In the genomic region with DNA sequence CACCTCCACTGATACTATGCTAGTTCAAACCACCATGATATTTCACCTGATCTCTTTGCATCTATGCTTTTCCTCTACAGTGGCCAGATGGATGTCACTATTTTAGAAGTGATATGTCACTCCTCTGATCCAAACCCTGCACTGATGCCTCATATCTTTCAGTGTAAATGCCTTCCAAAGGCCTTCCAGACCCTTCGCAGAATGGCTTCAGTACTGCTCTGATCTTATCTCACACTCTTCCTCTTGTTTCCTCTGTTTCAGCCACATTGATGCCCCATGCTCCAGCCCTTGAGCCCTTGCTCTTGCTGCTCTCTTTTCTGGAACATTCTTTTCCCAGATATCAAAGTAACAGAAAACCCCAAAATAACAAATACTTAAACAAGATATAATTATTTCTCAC, we compare ENCODE assay signal across 29 cellular contexts.
"Had no signal": no experiment of that assay in that cellular context is flagged by ENCODE, and none has a peak within 500 bp of the region (broad histone marks: within the 10 kb centered on the region; RNA-seq: fewer than 3 reads in every experiment).

No MANE protein-coding gene starts in this region.

- H3K4me3 Mint-ChIP-seq: dendritic cell treated with granulocyte-macrophage colony-stimulating factor and Interleukin-4, amounts not matched to agents 40 ng/mL and 50 ng/mL, for 4 days; effector memory CD8-positive, alpha-beta T cell; endodermal cell had no signal

- H2AFZ ChIP-seq: hepatocyte had no signal

- H3K9me3 Mint-ChIP-seq: dendritic cell treated with granulocyte-macrophage colony-stimulating factor and Interleukin-4, amounts not matched to agents 40 ng/mL and 50 ng/mL, for 4 days; effector memory CD8-positive, alpha-beta T cell had no signal

- H3K27me3 ChIP-seq: colonic mucosa, esophagus muscularis mucosa, esophagus squamous epithelium, foreskin keratinocyte, gastrocnemius medialis, gastroesophageal sphincter, hepatocyte had no signal

- H3K36me3 ChIP-seq: colonic mucosa, esophagus muscularis mucosa, esophagus squamous epithelium, gastrocnemius medialis, gastroesophageal sphincter, heart left ventricle, heart right ventricle had no signal

- ATAC-seq: effector memory CD8-positive, alpha-beta T cell; esophagus mucosa; foreskin keratinocyte; gastrocnemius medialis; gastroesophageal sphincter; heart left ventricle; heart right ventricle had no signal

- H3K27me3 Mint-ChIP-seq: dendritic cell treated with granulocyte-macrophage colony-stimulating factor and Interleukin-4, amounts not matched to agents 40 ng/mL and 50 ng/mL, for 4 days; effector memory CD8-positive, alpha-beta T cell had no signal

- DNase-seq: colonic mucosa; cortex of kidney; dermis blood vessel endothelial cell; dorsolateral prefrontal cortex; effector CD4-positive, alpha-beta T cell; effector CD8-positive, alpha-beta T cell; effector memory CD4-positive, alpha-beta T cell; effector memory CD8-positive, alpha-beta T cell; endodermal cell; erythroblast; esophagus squamous epithelium; foreskin fibroblast; foreskin melanocyte; gastrocnemius medialis; glutamatergic neuron; head of caudate nucleus; heart left ventricle; heart right ventricle had no signal

- H3K4me3 ChIP-seq: colonic mucosa, coronary artery, dorsolateral prefrontal cortex, esophagus muscularis mucosa, esophagus squamous epithelium, gastrocnemius medialis, gastroesophageal sphincter, heart left ventricle, heart right ventricle, hepatocyte had no signal

- H3K79me2 ChIP-seq: hepatocyte had no signal

- H3K9me3 ChIP-seq: colonic mucosa, esophagus muscularis mucosa, esophagus squamous epithelium, gastrocnemius medialis, gastroesophageal sphincter had no signal

- H3K27ac Mint-ChIP-seq: dendritic cell treated with granulocyte-macrophage colony-stimulating factor and Interleukin-4, amounts not matched to agents 40 ng/mL and 50 ng/mL, for 4 days; effector memory CD8-positive, alpha-beta T cell; endodermal cell had no signal

- H3K4me2 ChIP-seq: hepatocyte had no signal

- H3K4me1 ChIP-seq: colonic mucosa had no signal

- H3K27ac ChIP-seq: colonic mucosa, coronary artery, dorsolateral prefrontal cortex, esophagus muscularis mucosa, esophagus squamous epithelium, foreskin keratinocyte, gastrocnemius medialis, gastroesophageal sphincter, heart left ventricle, heart right ventricle, hepatocyte had no signal

- FAIRE-seq: colon, endometrium, endothelial cell of umbilical vein, frontal cortex had no signal
